8 cellular contexts compared by ENCODE assay signal in genomic region chr6:53309059-53309896, GRCh38. TPM values are rescaled to one million over a fixed set of nuclear protein-coding genes. Genes with fewer than 3 reads are reported as not detected.
DNase-seq lines count a peak whose midpoint lies in the region; ATAC-seq, FAIRE-seq and TF ChIP-seq lines count a peak whose summit lies in the region.

No MANE protein-coding gene starts in this region.

- no peak for ATAC-seq in psoas muscle

- H3K27ac Mint-ChIP-seq in astrocyte (ENCODE audit: unreplicated experiment) (no peak overlapping the region), neural progenitor cell (no peak overlapping the region)

- H3K9me2 ChIP-seq in GM23248 (ENCODE audit: insufficient read depth): no peaks in the 10 kb centered on the region

- H3K79me2 ChIP-seq in GM23248 (ENCODE audit: insufficient read depth): peaks cover 84% of the 10 kb centered on the region
- H3K79me2 ChIP-seq in astrocyte (ENCODE audit: insufficient read depth, low read length): peaks cover 80% of the 10 kb centered on the region
- H3K79me2 ChIP-seq in neural progenitor cell (ENCODE audit: low read depth): peaks cover 81% of the 10 kb centered on the region

- FAIRE-seq in astrocyte (lab: Jason Lieb, UNC): no peak

- H3K9me3 Mint-ChIP-seq in astrocyte (ENCODE audit: unreplicated experiment): no peaks in the 10 kb centered on the region
- H3K9me3 Mint-ChIP-seq in neural progenitor cell: peaks cover 36% of the 10 kb centered on the region

- H2AFZ ChIP-seq in GM23248 (no peak overlapping the region), astrocyte (ENCODE audit: low read depth, low read length) (no peak overlapping the region), neural progenitor cell (replicated peaks) (no peak overlapping the region)

- H3K4me3 ChIP-seq in GM23248 (no peak overlapping the region), astrocyte (ENCODE audit: insufficient read depth, low read depth, low read length) (no peak overlapping the region), neural progenitor cell (no peak overlapping the region), psoas muscle (no peak overlapping the region)

- H3K27ac ChIP-seq in GM23248: no peak overlapping the region
- no peak overlapping the region for H3K27ac ChIP-seq in astrocyte (ENCODE audit: low read depth, low read length)
- no peak overlapping the region for H3K27ac ChIP-seq in neural progenitor cell
- no peak overlapping the region for H3K27ac ChIP-seq in psoas muscle

- intact Hi-C loops in psoas muscle (cut with DNase I): no loop called here

- H3K27me3 ChIP-seq in GM23248 (replicated peaks; ENCODE audit: insufficient read depth) (no peaks in the 10 kb centered on the region), astrocyte (ENCODE audit: insufficient read depth, low read length) (no peaks in the 10 kb centered on the region), neural progenitor cell (no peaks in the 10 kb centered on the region), psoas muscle (ENCODE audit: insufficient read depth in 3 of 3, low read length in 2 of 3) (no peaks in the 10 kb centered on the region)

- peaks cover 47% of the 10 kb centered on the region; the same call in 1 of the 2 replicates for H3K4me1 ChIP-seq in GM23248 (ENCODE audit: insufficient read depth)
- peaks cover 10% of the 10 kb centered on the region for H3K4me1 ChIP-seq in astrocyte (ENCODE audit: insufficient read depth, low read length)
- peaks cover 18% of the 10 kb centered on the region for H3K4me1 ChIP-seq in neural progenitor cell
- H3K4me1 ChIP-seq in psoas muscle: no peaks in the 10 kb centered on the region

- H3K9me3 ChIP-seq in GM23248 (ENCODE audit: low read depth): no peaks in the 10 kb centered on the region
- H3K9me3 ChIP-seq in astrocyte (ENCODE audit: insufficient read depth, low read depth, low read length): no peaks in the 10 kb centered on the region
- H3K9me3 ChIP-seq in neural progenitor cell (ENCODE audit: low read depth): no peaks in the 10 kb centered on the region
- H3K9me3 ChIP-seq in psoas muscle: no peaks in the 10 kb centered on the region

- 81 to 86% methylated on average over 7 of the region's 7 CpGs for WGBS in GM23248 (ENCODE audit: low coverage in 1 of 2, low lambda C conversion rate in 2 of 2, missing lambda C conversion rate in 2 of 2), 2 experiments
- WGBS in psoas muscle, 3 donors: 49 to 51% (median 50%) methylated on average over 7 of the region's 7 CpGs

- H3K4me1 Mint-ChIP-seq in astrocyte (ENCODE audit: low read depth, unreplicated experiment) (peaks cover 18% of the 10 kb centered on the region), neural progenitor cell (peaks cover 4% of the 10 kb centered on the region)

- TF ChIP-seq CTCF in astrocyte (IDR thresholded peaks at IDR 0.05; ENCODE audit: insufficient read depth, low read depth, low read length): no peak
- TF ChIP-seq CTCF in neural progenitor cell (IDR thresholded peaks at IDR 0.05): no peak
- no peak for TF ChIP-seq CTCF in psoas muscle (IDR thresholded peaks at IDR 0.05)

- peaks cover 4% of the 10 kb centered on the region for H3K36me3 Mint-ChIP-seq in astrocyte (ENCODE audit: low read depth, unreplicated experiment)
- peaks cover 44% of the 10 kb centered on the region for H3K36me3 Mint-ChIP-seq in neural progenitor cell

- no peak overlapping the region for H3K4me3 Mint-ChIP-seq in astrocyte (ENCODE audit: unreplicated experiment)
- no peak overlapping the region for H3K4me3 Mint-ChIP-seq in neural progenitor cell

- H3F3A ChIP-seq in GM23248 (ENCODE audit: insufficient read depth) (peaks cover 24% of the 10 kb centered on the region), neural progenitor cell (ENCODE audit: low read depth) (no peaks in the 10 kb centered on the region)

- H3K9ac ChIP-seq in GM23248 (no peak overlapping the region), astrocyte (ENCODE audit: low read length) (no peak overlapping the region), neural progenitor cell (no peak overlapping the region)

- DNase-seq in NCI-H748 (lab: John Stamatoyannopoulos, UW; ENCODE audit: unreplicated experiment) (peak; percentile 71), NCI-H748 treated with DMSO at 0.1 percent for 48 hours (lab: John Stamatoyannopoulos, UW) (no peak), GM23248 (peak; percentile 54), NAMALWA (ENCODE audit: low spot score) (peak; percentile 58), astrocyte (ENCODE audit: low read depth) (peak; percentile 58), neural progenitor cell (ENCODE audit: low spot score) (no peak), GOT3 (lab: John Stamatoyannopoulos, UW) (no peak), psoas muscle (no peak)

- H3K4me2 ChIP-seq in GM23248 (ENCODE audit: unreplicated experiment): no peak overlapping the region
- no peak overlapping the region for H3K4me2 ChIP-seq in astrocyte (ENCODE audit: low read length)
- peak overlapping the region; percentile 11 for H3K4me2 ChIP-seq in neural progenitor cell

- in situ Hi-C loops in GM23248 (cut with MboI): no loop called here

- H3K27me3 Mint-ChIP-seq in astrocyte (ENCODE audit: low read depth, unreplicated experiment): no peaks in the 10 kb centered on the region
- no peaks in the 10 kb centered on the region for H3K27me3 Mint-ChIP-seq in neural progenitor cell (ENCODE audit: insufficient read depth, low read depth)

- H4K20me1 ChIP-seq in GM23248 (ENCODE audit: insufficient read depth): no peaks in the 10 kb centered on the region
- H4K20me1 ChIP-seq in astrocyte (ENCODE audit: insufficient read depth, low read length): peaks cover 65% of the 10 kb centered on the region
- H4K20me1 ChIP-seq in neural progenitor cell (ENCODE audit: low read depth): peaks cover 46% of the 10 kb centered on the region

- H3K36me3 ChIP-seq in GM23248 (ENCODE audit: low read depth) (no peaks in the 10 kb centered on the region), astrocyte (ENCODE audit: insufficient read depth, low read length) (no peaks in the 10 kb centered on the region), neural progenitor cell (no peaks in the 10 kb centered on the region), psoas muscle (ENCODE audit: insufficient read depth in 1 of 2, low read depth in 1 of 2) (no peaks in the 10 kb centered on the region)

RNA-seq across cellular contexts. Expression of gene ELOVL5, which starts 39.5 kb away (rescaled TPM):
- total RNA-seq in GM23248 (2014; rRNA removed; shearing (Covaris generic)): 60.3 and 70.8 TPM in 2 replicates
- 86.8 and 87.3 TPM in 2 replicates for polyA plus RNA-seq in GM23248 (2016; fragmentation: Nextera tagmentation; extraction: Ambion mirVana)
- total RNA-seq in astrocyte: 48.3 and 52.8 TPM in 2 replicates
- 137 and 185 TPM in 2 replicates for total RNA-seq in neural progenitor cell (ENCODE audit: low replicate concordance)
- total RNA-seq in psoas muscle: 10 to 100 TPM in 1 of 4 donors, 1 to 10 TPM in 3; 5.7 to 14.4 (median 8.7) TPM
- 1 to 10 TPM; 4.8 to 9.2 (median 5.8) TPM for polyA plus RNA-seq in psoas muscle

Comparison
In these comparisons a context has a peak if more than half of its experiments do, and no peak if none do; other contexts are left out.
1. DNase-seq: peak in NCI-H748 (single experiment), GM23248 (single experiment), NAMALWA (single experiment) and astrocyte (single experiment); none in NCI-H748 treated with DMSO at 0.1 percent for 48 hours (single experiment), neural progenitor cell (single experiment), GOT3 (single experiment) and psoas muscle (0 of 2).